ENCODE assay signal across 28 cellular contexts in the genomic region with DNA sequence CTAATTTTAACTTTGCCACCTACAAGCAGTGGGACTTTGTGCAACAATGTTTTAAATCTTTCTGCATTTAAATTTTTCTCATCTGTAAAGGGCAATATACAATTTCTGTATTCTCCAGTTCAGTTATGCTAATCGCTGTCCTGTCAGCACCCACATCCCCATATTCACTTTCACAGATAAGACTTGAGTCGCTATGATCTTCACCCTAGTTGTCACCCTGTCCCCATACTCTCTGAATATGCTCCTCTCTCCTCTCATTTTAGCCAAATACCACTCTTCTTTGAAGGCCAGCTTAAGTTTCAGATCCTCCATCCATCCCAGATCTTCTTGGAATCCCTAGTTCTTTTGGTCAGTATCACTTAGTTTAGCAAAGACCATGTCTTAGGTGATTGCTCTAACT.
"Had no signal": no experiment of that assay in that cellular context is flagged by ENCODE, and none has a peak within 500 bp of the region (broad histone marks: within the 10 kb centered on the region; RNA-seq: fewer than 3 reads in every experiment).

No MANE protein-coding gene starts in this region.

- H3K4me1 ChIP-seq: gastrocnemius medialis, left lung, lower lobe of right lung had no signal

- H3K4me1 Mint-ChIP-seq: endodermal cell; naive thymus-derived CD8-positive, alpha-beta T cell had no signal

- H3K36me3 Mint-ChIP-seq: naive B cell; naive thymus-derived CD8-positive, alpha-beta T cell had no signal

- H3K27ac Mint-ChIP-seq: dendritic cell treated with granulocyte-macrophage colony-stimulating factor and Interleukin-4, amounts not matched to agents 40 ng/mL and 50 ng/mL, for 4 days; effector memory CD8-positive, alpha-beta T cell; endodermal cell; mesothelial cell of epicardium; naive B cell; naive thymus-derived CD8-positive, alpha-beta T cell had no signal

- H3K27me3 ChIP-seq: esophagus squamous epithelium, gastrocnemius medialis, heart right ventricle, left lung had no signal

- H3K27ac ChIP-seq: epithelial cell of prostate, esophagus squamous epithelium, gastrocnemius medialis, heart right ventricle, left lung, lower lobe of right lung had no signal

- FAIRE-seq: endometrium, islet of Langerhans, keratinocyte had no signal

- ATAC-seq: effector memory CD8-positive, alpha-beta T cell; esophagus mucosa; gastrocnemius medialis; heart right ventricle; left cardiac atrium; left lung; left ventricle myocardium superior; lower lobe of right lung; mucosa of descending colon; naive thymus-derived CD8-positive, alpha-beta T cell had no signal

- H3K36me3 ChIP-seq: esophagus squamous epithelium, gastrocnemius medialis, left lung, lower lobe of right lung had no signal

- H3K9me3 ChIP-seq: esophagus squamous epithelium, gastrocnemius medialis, heart right ventricle, left lung, lower lobe of right lung, mucosa of descending colon had no signal

- H3K4me3 ChIP-seq: esophagus squamous epithelium, gastrocnemius medialis, heart right ventricle, left lung, lower lobe of right lung, mucosa of descending colon had no signal

- H3K4me3 Mint-ChIP-seq: dendritic cell treated with granulocyte-macrophage colony-stimulating factor and Interleukin-4, amounts not matched to agents 40 ng/mL and 50 ng/mL, for 4 days; effector memory CD8-positive, alpha-beta T cell; endodermal cell; mesothelial cell of epicardium; naive B cell; naive thymus-derived CD8-positive, alpha-beta T cell had no signal

- DNase-seq: cortex of kidney; effector CD8-positive, alpha-beta T cell; effector memory CD8-positive, alpha-beta T cell; endodermal cell; erythroblast; esophagus squamous epithelium; foreskin fibroblast; foreskin melanocyte; gastrocnemius medialis; glutamatergic neuron; head of caudate nucleus; heart right ventricle; hippocampal formation; left cardiac atrium; left lung; left ventricle myocardium superior; lower lobe of right lung; mesenchymal stem cell; mucosa of descending colon; naive B cell; naive thymus-derived CD8-positive, alpha-beta T cell had no signal

- H3K9me3 Mint-ChIP-seq: dendritic cell treated with granulocyte-macrophage colony-stimulating factor and Interleukin-4, amounts not matched to agents 40 ng/mL and 50 ng/mL, for 4 days; effector memory CD8-positive, alpha-beta T cell; endodermal cell; mesothelial cell of epicardium; naive thymus-derived CD8-positive, alpha-beta T cell had no signal
